ENCODE assay signal across 20 cellular contexts in genomic region chr5:38339446-38339845, GRCh38.
"Had no signal": no experiment of that assay in that cellular context is flagged by ENCODE, and none has a peak within 500 bp of the region (broad histone marks: within the 10 kb centered on the region; RNA-seq: fewer than 3 reads in every experiment).

No MANE protein-coding gene starts in this region.

- H3K4me3 ChIP-seq: gastrocnemius medialis, tibial artery had no signal

- H3K36me3 Mint-ChIP-seq: activated CD4-positive, alpha-beta memory T cell treated with anti-CD3 and anti-CD28 coated beads for 36 hours; activated naive CD8-positive, alpha-beta T cell treated with anti-CD3 and anti-CD28 coated beads for 36 hours; stimulated activated effector memory CD8-positive, alpha-beta T cell treated with anti-CD3 and anti-CD28 coated beads, Interleukin-12 subunit alpha, Interleukin-12 subunit beta, amount 100 ng/mL, for 72 hours; T-cell had no signal

- H3K4me1 Mint-ChIP-seq: activated naive CD8-positive, alpha-beta T cell treated with anti-CD3 and anti-CD28 coated beads for 36 hours; nephron; stimulated activated effector memory CD8-positive, alpha-beta T cell treated with anti-CD3 and anti-CD28 coated beads, Interleukin-12 subunit alpha, Interleukin-12 subunit beta, amount 100 ng/mL, for 72 hours; stimulated activated naive CD8-positive, alpha-beta T cell treated with anti-CD3 and anti-CD28 coated beads, Interleukin-15, amount 100 ng/mL, for 72 hours had no signal

- H3K27ac Mint-ChIP-seq: activated CD4-positive, alpha-beta memory T cell treated with anti-CD3 and anti-CD28 coated beads for 36 hours; activated naive CD8-positive, alpha-beta T cell treated with anti-CD3 and anti-CD28 coated beads for 36 hours; dendritic cell treated with granulocyte-macrophage colony-stimulating factor and Interleukin-4, amounts not matched to agents 40 ng/mL and 50 ng/mL, for 4 days; nephron; stimulated activated effector memory CD8-positive, alpha-beta T cell treated with anti-CD3 and anti-CD28 coated beads, Interleukin-12 subunit alpha, Interleukin-12 subunit beta, amount 100 ng/mL, for 72 hours; stimulated activated naive CD8-positive, alpha-beta T cell treated with anti-CD3 and anti-CD28 coated beads, Interleukin-15, amount 100 ng/mL, for 72 hours; T-cell; T-helper 2 cell treated with Interferon-gamma antibody and Interleukin-4, amounts not matched to agents 5 μg/mL and 100 μg/mL, for 36 hours had no signal

- H3K9me3 Mint-ChIP-seq: activated CD4-positive, alpha-beta memory T cell treated with anti-CD3 and anti-CD28 coated beads for 36 hours; activated naive CD8-positive, alpha-beta T cell treated with anti-CD3 and anti-CD28 coated beads for 36 hours; dendritic cell treated with granulocyte-macrophage colony-stimulating factor and Interleukin-4, amounts not matched to agents 40 ng/mL and 50 ng/mL, for 4 days; nephron; stimulated activated effector memory CD8-positive, alpha-beta T cell treated with anti-CD3 and anti-CD28 coated beads, Interleukin-12 subunit alpha, Interleukin-12 subunit beta, amount 100 ng/mL, for 72 hours; stimulated activated naive CD8-positive, alpha-beta T cell treated with anti-CD3 and anti-CD28 coated beads, Interleukin-15, amount 100 ng/mL, for 72 hours; T-cell; T-helper 2 cell treated with Interferon-gamma antibody and Interleukin-4, amounts not matched to agents 5 μg/mL and 100 μg/mL, for 36 hours had no signal

- H3K27me3 Mint-ChIP-seq: dendritic cell treated with granulocyte-macrophage colony-stimulating factor and Interleukin-4, amounts not matched to agents 40 ng/mL and 50 ng/mL, for 4 days had no signal

- DNase-seq: activated CD4-positive, alpha-beta memory T cell treated with anti-CD3 and anti-CD28 coated beads for 36 hours; activated CD4-positive, alpha-beta T cell treated with anti-CD3 and anti-CD28 coated beads for 48 hours; activated naive CD4-positive, alpha-beta T cell treated with Interleukin-2 at 50 U/mL for 16 hours; activated naive CD8-positive, alpha-beta T cell treated with anti-CD3 and anti-CD28 coated beads for 36 hours; activated T-cell treated with anti-CD3 and anti-CD28 coated beads, Interleukin-2, amount 50 U/mL, for 48 hours; amniotic stem cell; effector CD4-positive, alpha-beta T cell; gastrocnemius medialis; hypothalamus; left cardiac atrium; nucleus accumbens; small intestine; stimulated activated CD4-positive, alpha-beta T cell treated with anti-CD3 and anti-CD28 coated beads, Interleukin-2, amount 100 ng/mL, for 24 hours; stimulated activated naive CD8-positive, alpha-beta T cell treated with anti-CD3 and anti-CD28 coated beads, Interleukin-15, amount 100 ng/mL, for 72 hours; T-cell; tibial artery had no signal

- H3K4me3 Mint-ChIP-seq: activated CD4-positive, alpha-beta memory T cell treated with anti-CD3 and anti-CD28 coated beads for 36 hours; activated naive CD8-positive, alpha-beta T cell treated with anti-CD3 and anti-CD28 coated beads for 36 hours; dendritic cell treated with granulocyte-macrophage colony-stimulating factor and Interleukin-4, amounts not matched to agents 40 ng/mL and 50 ng/mL, for 4 days; nephron; stimulated activated effector memory CD8-positive, alpha-beta T cell treated with anti-CD3 and anti-CD28 coated beads, Interleukin-12 subunit alpha, Interleukin-12 subunit beta, amount 100 ng/mL, for 72 hours; stimulated activated naive CD8-positive, alpha-beta T cell treated with anti-CD3 and anti-CD28 coated beads, Interleukin-15, amount 100 ng/mL, for 72 hours; T-helper 2 cell treated with Interferon-gamma antibody and Interleukin-4, amounts not matched to agents 5 μg/mL and 100 μg/mL, for 36 hours had no signal
